27 cellular contexts compared by ENCODE assay signal in genomic region chr13:51112771-51113170, GRCh38. TPM values are rescaled to one million over a fixed set of nuclear protein-coding genes. Genes with fewer than 3 reads are reported as not detected.
"Had no signal": no experiment of that assay in that cellular context is flagged by ENCODE, and none has a peak within 500 bp of the region (broad histone marks: within the 10 kb centered on the region; RNA-seq: fewer than 3 reads in every experiment).

No MANE protein-coding gene starts in this region.

- H3K36me3 Mint-ChIP-seq: immature natural killer cell, mesothelial cell of epicardium, natural killer cell had no signal

- H3K36me3 ChIP-seq: esophagus squamous epithelium, left ventricle myocardium inferior, ovary, right atrium auricular region, sigmoid colon had no signal

- H3K4me1 Mint-ChIP-seq: immature natural killer cell, mesothelial cell of epicardium, natural killer cell, neural crest cell had no signal

- H3K27me3 ChIP-seq: ovary, right atrium auricular region, sigmoid colon had no signal

- H3K4me3 Mint-ChIP-seq: immature natural killer cell, mesothelial cell of epicardium, natural killer cell, neural crest cell had no signal

- H3K9me3 Mint-ChIP-seq: natural killer cell had no signal

- H3K4me1 ChIP-seq: esophagus squamous epithelium, left ventricle myocardium inferior, right atrium auricular region, sigmoid colon had no signal

- H3K27ac Mint-ChIP-seq: immature natural killer cell, mesothelial cell of epicardium, natural killer cell had no signal

- H3K4me3 ChIP-seq: coronary artery, esophagus squamous epithelium, left ventricle myocardium inferior, lung, ovary, right atrium auricular region, sigmoid colon, skin epidermis had no signal

- H3K27ac ChIP-seq: coronary artery, epithelial cell of prostate, esophagus squamous epithelium, left ventricle myocardium inferior, ovary, right atrium auricular region, sigmoid colon, skin epidermis had no signal

- H3K9me3 ChIP-seq: ovary had no signal

- DNase-seq: effector CD4-positive, alpha-beta T cell; esophagus squamous epithelium; foreskin fibroblast; immature natural killer cell; left cardiac atrium; left ventricle myocardium inferior; natural killer cell; nucleus accumbens; ovary; sigmoid colon; stimulated activated CD4-positive, alpha-beta T cell treated with anti-CD3 and anti-CD28 coated beads, Interleukin-12 subunit alpha, Interleukin-12 subunit beta, amount 100 ng/mL, for 4 hours; stimulated activated naive CD4-positive, alpha-beta T cell treated with Interleukin-2 at 50 U/mL for 16 hours; trophoblast cell had no signal

- ATAC-seq: left cardiac atrium, natural killer cell had no signal

RNA-seq across cellular contexts. Expression of gene C13orf42, which starts 1.7 kb away (rescaled TPM):
- total RNA-seq: chondrocyte, dermis microvascular lymphatic vessel endothelial cell, esophagus squamous epithelium, left cardiac atrium, left ventricle myocardium inferior, mesothelial cell of epicardium, mucosa of gallbladder, myocyte, natural killer cell, neural crest cell, ovary, posterior vena cava, right atrium auricular region, sigmoid colon, urinary bladder had no signal
- polyA plus RNA-seq: immature natural killer cell, keratinocyte, sigmoid colon, urinary bladder had no signal
